In genomic region chr9:119811030-119811429, GRCh38 we compare ENCODE assay signal across 13 cellular contexts.
DNase-seq lines count a peak whose midpoint lies in the region; ATAC-seq, FAIRE-seq and TF ChIP-seq lines count a peak whose summit lies in the region.
"Had no signal": no experiment of that assay in that cellular context is flagged by ENCODE, and none has a peak within 500 bp of the region (broad histone marks: within the 10 kb centered on the region; RNA-seq: fewer than 3 reads in every experiment).

No MANE protein-coding gene starts in this region.

- no peak for FAIRE-seq in HepG2 (lab: Jason Lieb, UNC)

- H3K9me3 ChIP-seq in esophagus muscularis mucosa (no peaks in the 10 kb centered on the region), gastrocnemius medialis (no peaks in the 10 kb centered on the region), HepG2 (ENCODE audit: low read length) (no peaks in the 10 kb centered on the region), spleen (no peaks in the 10 kb centered on the region)

- H3K9ac ChIP-seq in HepG2 (ENCODE audit: insufficient read depth, low read depth, low read length), result no peak overlapping the region

- no peaks in the 10 kb centered on the region for H3K36me3 ChIP-seq in esophagus muscularis mucosa
- no peaks in the 10 kb centered on the region for H3K36me3 ChIP-seq in gastrocnemius medialis
- H3K36me3 ChIP-seq in HepG2 (replicated peaks in 1 of 2; ENCODE audit: control insufficient read depth in 1 of 2, insufficient read depth in 2 of 2, low read length in 2 of 2), result no peaks in the 10 kb centered on the region
- no peaks in the 10 kb centered on the region for H3K36me3 ChIP-seq in spleen

- no peak overlapping the region for H2AFZ ChIP-seq in HepG2 (ENCODE audit: low read length)

- DNase-seq in GM03348 (ENCODE audit: low spot score) (peak; percentile 77), MV-4-11 (lab: John Stamatoyannopoulos, UW) (peak; percentile 27), esophagus muscularis mucosa (ENCODE audit: extremely low spot score) (no peak), gastrocnemius medialis (no peak), HepG2 (ENCODE audit: low spot score) (no peak), spleen (no peak)
- DNase-seq in activated effector memory CD4-positive, alpha-beta T cell treated with anti-CD3 and anti-CD28 coated beads, Interleukin-2, amount 50 U/mL, for 16 hours, result no peak
- DNase-seq: activated naive CD4-positive, alpha-beta T cell treated with anti-CD3 and anti-CD28 coated beads for 36 hours; immature natural killer cell; naive thymus-derived CD8-positive, alpha-beta T cell had no signal

- POLR2A ChIA-PET in HepG2 (lab: Yijun Ruan, JAX), result no interaction called here

- TF ChIP-seq POLR2A in esophagus muscularis mucosa (IDR thresholded peaks at IDR 0.05; ENCODE audit: low read depth), result no peak
- no peak for TF ChIP-seq POLR2A in gastrocnemius medialis (IDR thresholded peaks at IDR 0.05)
- TF ChIP-seq POLR2A in HepG2 (IDR thresholded peaks at IDR 0.05; ENCODE audit: insufficient read depth in 1 of 2, low read depth in 2 of 2, low read length in 2 of 2), result no peak
- no peak for TF ChIP-seq POLR2A in spleen (IDR thresholded peaks at IDR 0.05)

- H3K4me1 ChIP-seq in esophagus muscularis mucosa, result no peaks in the 10 kb centered on the region
- H3K4me1 ChIP-seq in gastrocnemius medialis, result no peaks in the 10 kb centered on the region
- H3K4me1 ChIP-seq in HepG2 (ENCODE audit: insufficient read depth, low read length), result no peaks in the 10 kb centered on the region
- no peaks in the 10 kb centered on the region for H3K4me1 ChIP-seq in spleen

- no peak for TF ChIP-seq RAD21 in HepG2 (CRISPR knock-in tag; IDR thresholded peaks at IDR 0.05)

- intact Hi-C loops in esophagus muscularis mucosa (cut with DNase I), result no loop called here
- intact Hi-C loops in gastrocnemius medialis (cut with DNase I; ENCODE audit: low total_unique reads), result no loop called here
- intact Hi-C loops in HepG2 (cut with micrococcal nuclease; ENCODE audit: unreplicated experiment), result no loop called here
- intact Hi-C loops in spleen (cut with DNase I; ENCODE audit: low total_unique reads), result no loop called here

- no peaks in the 10 kb centered on the region for H3K79me2 ChIP-seq in HepG2 (ENCODE audit: insufficient read depth, low read length)

- TF ChIP-seq EP300 in esophagus muscularis mucosa (IDR thresholded peaks at IDR 0.05), result no peak
- TF ChIP-seq EP300 in HepG2 (IDR thresholded peaks at IDR 0.05; ENCODE audit: low read depth in 2 of 2, low read length in 2 of 2), result no peak
- no peak for TF ChIP-seq EP300 in HepG2 (CRISPR knock-in tag; IDR thresholded peaks at IDR 0.05; ENCODE audit: borderline replicate concordance)

- no peak overlapping the region for H3K4me3 ChIP-seq in esophagus muscularis mucosa
- no peak overlapping the region for H3K4me3 ChIP-seq in gastrocnemius medialis
- H3K4me3 ChIP-seq in HepG2 (replicated peaks in 1 of 3; ENCODE audit: insufficient read depth in 1 of 3, low read depth in 2 of 3, low read length in 3 of 3), result no peak overlapping the region
- H3K4me3 ChIP-seq in spleen, result no peak overlapping the region
- H3K4me3 ChIP-seq: skin epidermis had no signal

- ATAC-seq in gastrocnemius medialis (peak; percentile 36 to 44), HepG2 (no peak), HG02981 (IDR thresholded peaks at IDR 0.05; ENCODE audit: unreplicated experiment) (no peak)
- ATAC-seq: naive thymus-derived CD8-positive, alpha-beta T cell had no signal

- H3K27ac ChIP-seq in esophagus muscularis mucosa (replicated peaks in 1 of 4) (peak overlapping the region in 3 of 4 donors; percentile 0 to 28 (median 20)), gastrocnemius medialis (peak overlapping the region in 1 of 4 donors; percentile 39), HepG2 (ENCODE audit: extremely low read length, insufficient read depth, low read length) (no peak overlapping the region), spleen (no peak overlapping the region)
- H3K27ac ChIP-seq: HL-60 had no signal

- BruUV-seq in HepG2 (replicated peaks; lab: Mats Ljungman, UMichigan), result no TSS peak

- H3K4me2 ChIP-seq in HepG2 (ENCODE audit: low read depth, low read length), result no peak overlapping the region

- in situ Hi-C loops in gastrocnemius medialis (cut with MboI; ENCODE audit: low sequenced_read_pairs in 4 of 4) (loop anchor here in 2 of 4 donors (25.0 kb wide), 1 partner anchor 676 kb away; no protein-coding TSS in a partner anchor), HepG2 (cut with HindIII; ENCODE audit: extremely low pct_ligation_motif_present, low pct_unique_long_range_greater_than_20kb) (no loop called here)

- H4K20me1 ChIP-seq in HepG2 (ENCODE audit: insufficient read depth, low read length), result no peaks in the 10 kb centered on the region

- CTCF ChIA-PET in HepG2 (lab: Yijun Ruan, JAX; ENCODE audit: low intra/inter-chr PET ratio, low total read pairs), result no interaction called here

- TF ChIP-seq CTCF in esophagus muscularis mucosa (IDR thresholded peaks at IDR 0.05) (no peak), gastrocnemius medialis (IDR thresholded peaks at IDR 0.05 in 4 of 5, conservative IDR thresholded peaks at IDR 0.05 in 1 of 5) (no peak), HepG2 (CRISPR knock-in tag; IDR thresholded peaks at IDR 0.05) (no peak), spleen (IDR thresholded peaks at IDR 0.05 in 8 of 11, conservative IDR thresholded peaks at IDR 0.05 in 3 of 11) (no peak)

- WGBS in esophagus muscularis mucosa, result 71% methylated on average over 8 of the region's 8 CpGs
- WGBS in HepG2 (ENCODE audit: low lambda C conversion rate), result 11% methylated on average over 8 of the region's 8 CpGs
- WGBS in spleen, 5 donors, result 56 to 80% (median 73%) methylated on average over 8 of the region's 8 CpGs

- H3K27me3 ChIP-seq in esophagus muscularis mucosa, result no peaks in the 10 kb centered on the region
- H3K27me3 ChIP-seq in gastrocnemius medialis, result no peaks in the 10 kb centered on the region
- no peaks in the 10 kb centered on the region for H3K27me3 ChIP-seq in HepG2 (ENCODE audit: control insufficient read depth in 1 of 2, insufficient read depth in 2 of 2, low read length in 2 of 2)
- H3K27me3 ChIP-seq in spleen (replicated peaks in 1 of 7), result no peaks in the 10 kb centered on the region

TF ChIP-seq in HepG2, 621 proteins besides CTCF, POLR2A, EP300 and RAD21:
- TF ChIP-seq RCOR2 (CRISPR knock-in tag; IDR thresholded peaks at IDR 0.05) (no peak), NFKBIZ (CRISPR knock-in tag; IDR thresholded peaks at IDR 0.05) (no peak), PITX1 (CRISPR knock-in tag; IDR thresholded peaks at IDR 0.05) (no peak), ZNF274 (CRISPR knock-in tag; IDR thresholded peaks at IDR 0.05) (no peak), SRSF4 (IDR thresholded peaks at IDR 0.05; ENCODE audit: low read depth, low read length, poor library complexity, severe bottlenecking) (no peak), ZNF781 (CRISPR knock-in tag; IDR thresholded peaks at IDR 0.05; ENCODE audit: borderline replicate concordance, not compliant biosample characterization) (no peak), MTF2 (CRISPR knock-in tag; IDR thresholded peaks at IDR 0.05; ENCODE audit: borderline replicate concordance) (no peak), ZSCAN22 (CRISPR knock-in tag; IDR thresholded peaks at IDR 0.05) (no peak), ZNF350 (CRISPR knock-in tag; IDR thresholded peaks at IDR 0.05; ENCODE audit: borderline replicate concordance, low read depth) (no peak), MZF1 (CRISPR knock-in tag; IDR thresholded peaks at IDR 0.05; ENCODE audit: borderline replicate concordance) (no peak), ARHGAP35 (CRISPR knock-in tag; IDR thresholded peaks at IDR 0.05; ENCODE audit: borderline replicate concordance) (no peak), ZSCAN5A (CRISPR knock-in tag; IDR thresholded peaks at IDR 0.05; ENCODE audit: borderline replicate concordance) (no peak), ZNF235 (CRISPR knock-in tag; IDR thresholded peaks at IDR 0.05; ENCODE audit: borderline replicate concordance) (no peak), ZFP36 (IDR thresholded peaks at IDR 0.05; ENCODE audit: borderline replicate concordance, low read depth, low read length, partially characterized antibody) (no peak), ZIK1 (CRISPR knock-in tag; IDR thresholded peaks at IDR 0.05; ENCODE audit: borderline replicate concordance, low read depth) (no peak), KMT2A (CRISPR knock-in tag; IDR thresholded peaks at IDR 0.05) (no peak), HES4 (CRISPR knock-in tag; IDR thresholded peaks at IDR 0.05; ENCODE audit: borderline replicate concordance) (no peak)

Comparison
In these comparisons a context has a peak if more than half of its experiments do, and no peak if none do; other contexts are left out.
1. DNase-seq: peak in GM03348 (single experiment) and MV-4-11 (single experiment); none in esophagus muscularis mucosa (single experiment), gastrocnemius medialis (0 of 2), HepG2 (single experiment), activated effector memory CD4-positive, alpha-beta T cell treated with anti-CD3 and anti-CD28 coated beads, Interleukin-2, amount 50 U/mL, for 16 hours (single experiment) and spleen (single experiment).
2. H3K27ac ChIP-seq: peak in esophagus muscularis mucosa (3 of 4); none in HepG2 (single experiment) and spleen (0 of 8).
3. ATAC-seq: peak in gastrocnemius medialis (2 of 2); none in HepG2 (single experiment) and HG02981 (single experiment).